1 cellular context compared by ENCODE assay signal in the genomic region with DNA sequence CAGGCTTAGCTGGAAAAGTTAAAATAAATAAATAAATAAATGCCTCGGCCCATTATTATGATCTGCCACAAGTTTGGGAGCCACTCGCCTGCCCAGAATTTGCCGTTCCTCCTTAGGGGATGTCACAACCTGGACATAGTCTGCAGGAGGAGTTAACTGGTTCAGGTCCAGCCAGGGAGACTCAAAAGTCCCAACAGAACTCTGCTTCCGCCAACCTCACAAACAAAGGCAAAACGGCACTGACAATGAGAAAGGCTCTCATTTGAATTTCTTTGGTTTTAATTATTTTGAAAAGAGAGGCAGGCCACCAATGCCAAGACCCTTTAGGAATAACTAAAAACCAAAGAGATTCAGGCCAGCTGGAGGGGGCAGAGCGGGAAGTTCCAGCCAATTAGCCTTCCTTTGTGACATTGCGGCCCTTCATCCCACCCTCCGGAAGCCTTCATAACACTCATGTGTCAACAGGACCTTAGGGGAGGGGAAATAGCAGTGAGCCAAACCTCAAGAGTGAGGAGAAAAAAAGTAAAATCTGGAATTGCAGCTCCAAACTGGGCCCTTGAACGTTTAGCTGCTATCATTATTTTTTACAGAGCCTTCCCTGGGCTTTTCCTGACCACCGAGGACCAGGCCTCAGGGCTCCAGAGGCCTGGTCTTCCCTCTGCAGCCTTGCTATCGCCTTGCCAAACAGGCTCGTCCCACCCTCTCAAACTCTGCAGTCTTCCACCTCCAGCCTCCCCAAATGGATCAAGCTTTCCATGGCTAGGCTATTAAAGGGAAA.
TF ChIP-seq lines count a peak whose summit lies in the region.

No MANE protein-coding gene starts in this region.

TF ChIP-seq in HepG2, 621 proteins besides CTCF, POLR2A, EP300 and RAD21 (continued from another document):
- TF ChIP-seq ZNF550 (CRISPR knock-in tag; IDR thresholded peaks at IDR 0.05; ENCODE audit: borderline replicate concordance) (no peak), TSC22D2 (CRISPR knock-in tag; IDR thresholded peaks at IDR 0.05; ENCODE audit: borderline replicate concordance) (no peak), NR1H2 (CRISPR knock-in tag; IDR thresholded peaks at IDR 0.05; ENCODE audit: borderline replicate concordance, low read depth) (no peak), PHF20 (CRISPR knock-in tag; IDR thresholded peaks at IDR 0.05) (no peak)
